Comparison of ENCODE assay signal across 18 cellular contexts in genomic region chr6:85004283-85005010, GRCh38.
DNase-seq lines count a peak whose midpoint lies in the region; ATAC-seq and TF ChIP-seq lines count a peak whose summit lies in the region.
"Had no signal": no experiment of that assay in that cellular context is flagged by ENCODE, and none has a peak within 500 bp of the region (broad histone marks: within the 10 kb centered on the region; RNA-seq: fewer than 3 reads in every experiment).

No MANE protein-coding gene starts in this region.

- H3K4me3 ChIP-seq in AG10803 (ENCODE audit: low read length) (no peak overlapping the region), cardiac fibroblast (replicated peaks in 1 of 2; ENCODE audit: low read depth in 2 of 2, low read length in 2 of 2) (no peak overlapping the region), foreskin fibroblast (ENCODE audit: low read depth in 1 of 2, low read length in 2 of 2) (no peak overlapping the region), lung (no peak overlapping the region)
- H3K4me3 ChIP-seq: BLaER1, MG63 had no signal

- H3K27me3 Mint-ChIP-seq in type B pancreatic cell: peaks cover 7% of the 10 kb centered on the region

- WGBS in lung, 2 donors: 76 to 78% methylated on average over 2 of the region's 2 CpGs

- H3K4me1 ChIP-seq in lung (ENCODE audit: control insufficient read depth in 2 of 2, insufficient read depth in 2 of 2, low read length in 2 of 2): peaks cover 0 to 1% of the 10 kb centered on the region in 2 donors
- H3K4me1 ChIP-seq: BLaER1 had no signal

- H3K27ac Mint-ChIP-seq in type B pancreatic cell: no peak overlapping the region
- H3K27ac Mint-ChIP-seq: CD8-positive, alpha-beta T cell had no signal

- no peaks in the 10 kb centered on the region for H3K27me3 ChIP-seq in lung (ENCODE audit: control insufficient read depth, insufficient read depth)
- H3K27me3 ChIP-seq: BLaER1, MG63 had no signal

- H3K4me1 Mint-ChIP-seq in type B pancreatic cell (ENCODE audit: unreplicated experiment): no peaks in the 10 kb centered on the region

- H3K4me3 Mint-ChIP-seq in type B pancreatic cell: no peak overlapping the region
- H3K4me3 Mint-ChIP-seq: CD8-positive, alpha-beta T cell had no signal

- no peaks in the 10 kb centered on the region for H3K9me3 ChIP-seq in lung (ENCODE audit: control insufficient read depth in 2 of 2, insufficient read depth in 1 of 2, low read length in 1 of 2)
- H3K9me3 ChIP-seq: BLaER1 had no signal

- peak; percentile 32 for DNase-seq in AG10803 (ENCODE audit: low read depth)
- peak; percentile 26 to 88 for DNase-seq in cardiac fibroblast (ENCODE audit: low read depth in 2 of 2)
- peak; percentile 32 to 71 for DNase-seq in foreskin fibroblast
- no peak for DNase-seq in lung (ENCODE audit: low spot score)
- no peak for DNase-seq in dermis blood vessel endothelial cell
- no peak for DNase-seq in type B pancreatic cell (ENCODE audit: extremely low spot score, unreplicated experiment)
- no peak for DNase-seq in globus pallidus (ENCODE audit: low spot score)
- no peak for DNase-seq in NCI-H226
- DNase-seq: CD8-positive, alpha-beta T cell; DMS79 treated with DMSO at 0.1 percent for 48 hours; GOT3; MG63; NCI-H1105; NCI-H1694 treated with DMSO at 0.1 percent for 48 hours; NCI-H345; NCI-H748 treated with DMSO at 0.1 percent for 48 hours; PC-3 had no signal

- ATAC-seq in lung (ENCODE audit: insufficient read depth, low FRiP score): peak; percentile 25
- ATAC-seq: CD8-positive, alpha-beta T cell; PC-3 had no signal

- no peaks in the 10 kb centered on the region for H3K36me3 ChIP-seq in lung (ENCODE audit: control insufficient read depth in 2 of 2, insufficient read depth in 2 of 2, low read length in 2 of 2)
- H3K36me3 ChIP-seq: BLaER1, MG63 had no signal

- TF ChIP-seq CTCF in AG10803 (conservative IDR thresholded peaks at IDR 0.05; ENCODE audit: low read length) (no peak), cardiac fibroblast (IDR thresholded peaks at IDR 0.05; ENCODE audit: low read depth, low read length) (no peak), foreskin fibroblast (IDR thresholded peaks at IDR 0.05; ENCODE audit: low read depth, low read length) (no peak), lung (IDR thresholded peaks at IDR 0.05; ENCODE audit: control extremely low read depth, extremely low read depth) (no peak), type B pancreatic cell (conservative IDR thresholded peaks at IDR 0.05) (no peak)

- H3K36me3 Mint-ChIP-seq in type B pancreatic cell: no peaks in the 10 kb centered on the region
- H3K36me3 Mint-ChIP-seq: CD8-positive, alpha-beta T cell had no signal

- H3K9me3 Mint-ChIP-seq in type B pancreatic cell: no peaks in the 10 kb centered on the region

- H3K27ac ChIP-seq in lung (ENCODE audit: low read depth in 1 of 2, low read length in 1 of 2): no peak overlapping the region
- H3K27ac ChIP-seq: BLaER1 had no signal

Comparison
In these comparisons a context has a peak if more than half of its experiments do, and no peak if none do; other contexts are left out.
1. DNase-seq: peak in AG10803 (single experiment), cardiac fibroblast (2 of 2) and foreskin fibroblast (2 of 2); none in lung (single experiment), dermis blood vessel endothelial cell (single experiment), type B pancreatic cell (single experiment), globus pallidus (single experiment) and NCI-H226 (single experiment).